10 cellular contexts compared by ENCODE assay signal in the genomic region with DNA sequence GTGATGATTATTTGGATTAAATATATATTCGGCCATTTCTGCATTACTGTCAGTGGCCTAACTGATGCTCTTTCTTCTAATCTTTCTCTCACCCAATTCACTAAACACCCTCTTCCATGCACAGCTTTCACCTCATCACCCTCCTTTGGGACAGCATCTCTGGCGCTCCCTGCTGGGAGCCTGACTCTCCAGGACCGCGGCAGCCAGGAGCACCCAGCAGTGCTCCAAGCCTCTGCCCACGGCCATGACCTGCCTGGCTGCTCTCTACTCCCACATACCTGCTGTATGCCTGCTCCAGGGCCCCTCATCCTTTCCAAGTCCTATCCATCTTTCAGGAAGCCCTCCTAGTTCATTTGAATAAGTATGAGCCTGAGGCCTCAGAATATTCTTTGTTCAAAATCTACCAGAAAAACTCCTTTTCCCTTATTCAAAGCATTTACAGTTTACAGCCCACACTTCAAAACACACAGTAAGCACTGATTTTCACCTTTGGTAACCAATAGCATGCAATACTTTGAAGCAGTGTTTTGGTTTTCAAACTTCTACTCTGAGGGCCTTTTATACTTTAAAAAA. TPM values are rescaled to one million over a fixed set of nuclear protein-coding genes. Genes with fewer than 3 reads are reported as not detected.
DNase-seq lines count a peak whose midpoint lies in the region; ATAC-seq and TF ChIP-seq lines count a peak whose summit lies in the region.
"Had no signal": no experiment of that assay in that cellular context is flagged by ENCODE, and none has a peak within 500 bp of the region (broad histone marks: within the 10 kb centered on the region; RNA-seq: fewer than 3 reads in every experiment).

No MANE protein-coding gene starts in this region.

- H3K4me3 Mint-ChIP-seq in type B pancreatic cell = no peak overlapping the region

- H3K36me3 Mint-ChIP-seq in type B pancreatic cell = no peaks in the 10 kb centered on the region

- peaks cover 0 to 8% (median 0%) of the 10 kb centered on the region in 9 donors for H3K4me1 ChIP-seq in heart right ventricle
- no peaks in the 10 kb centered on the region for H3K4me1 ChIP-seq in right atrium auricular region

- H3K36me3 ChIP-seq in heart right ventricle = no peaks in the 10 kb centered on the region
- H3K36me3 ChIP-seq in right atrium auricular region = no peaks in the 10 kb centered on the region

- no peaks in the 10 kb centered on the region for H3K9me3 Mint-ChIP-seq in type B pancreatic cell

- intact Hi-C loops in heart right ventricle (cut with DNase I) = loop anchor here in 4 of 10 donors (5.0 to 10.0 kb wide), 3 partner anchors 425 to 703 kb away; no protein-coding TSS in a partner anchor

- ATAC-seq in heart right ventricle (peak in 3 of 8 donors; percentile 50 to 70 (median 62)), GM18909 (IDR thresholded peaks at IDR 0.05; ENCODE audit: poor library complexity, unreplicated experiment) (no peak), HG02623 (IDR thresholded peaks at IDR 0.05; ENCODE audit: unreplicated experiment) (no peak)

- peaks cover 15% of the 10 kb centered on the region for H3K27me3 Mint-ChIP-seq in type B pancreatic cell

- H3K27ac Mint-ChIP-seq in type B pancreatic cell = peak overlapping the region; percentile 4

- 53 to 56% methylated on average over 5 of the region's 5 CpGs for WGBS in heart right ventricle, 2 donors

- no peaks in the 10 kb centered on the region for H3K9me3 ChIP-seq in heart right ventricle
- H3K9me3 ChIP-seq in right atrium auricular region = no peaks in the 10 kb centered on the region

- TF ChIP-seq CTCF in heart right ventricle (IDR thresholded peaks at IDR 0.05) (peak in 6 of 9 donors; percentile 15 to 56 (median 41)), right atrium auricular region (IDR thresholded peaks at IDR 0.05) (peak in 1 of 2 donors; percentile 50), epithelial cell of proximal tubule (conservative IDR thresholded peaks at IDR 0.05; ENCODE audit: low read depth, low read length) (peak; percentile 68), type B pancreatic cell (conservative IDR thresholded peaks at IDR 0.05) (peak; percentile 59)

- peaks cover 23% of the 10 kb centered on the region for H3K4me1 Mint-ChIP-seq in type B pancreatic cell (ENCODE audit: unreplicated experiment)

- H3K27me3 ChIP-seq in heart right ventricle (peaks cover 0 to 47% (median 8%) of the 10 kb centered on the region in 7 donors), right atrium auricular region (no peaks in the 10 kb centered on the region)

- H3K27ac ChIP-seq in heart right ventricle = no peak overlapping the region
- no peak overlapping the region for H3K27ac ChIP-seq in right atrium auricular region

- DNase-seq in heart right ventricle = no peak
- no peak for DNase-seq in right atrium auricular region (ENCODE audit: low spot score)
- DNase-seq in NOMO-1 treated with DMSO at 0.1 percent for 48 hours (lab: John Stamatoyannopoulos, UW; ENCODE audit: unreplicated experiment) = peak; percentile 7
- DNase-seq in epithelial cell of proximal tubule (ENCODE audit: low read depth) = no peak
- no peak for DNase-seq in type B pancreatic cell (ENCODE audit: extremely low spot score, unreplicated experiment)
- no peak for DNase-seq in NCI-H1694 (lab: John Stamatoyannopoulos, UW)
- DNase-seq: amniotic stem cell, NCI-H1092 treated with DMSO at 0.1 percent for 48 hours had no signal

- H3K4me3 ChIP-seq in heart right ventricle (no peak overlapping the region), right atrium auricular region (no peak overlapping the region), epithelial cell of proximal tubule (ENCODE audit: low read depth, low read length) (no peak overlapping the region)

RNA-seq across cellular contexts. Expression of gene CTCFL, which starts 15.2 kb away (rescaled TPM):
- total RNA-seq in heart right ventricle = not detected
- not detected for polyA plus RNA-seq in heart right ventricle
- not detected for total RNA-seq in right atrium auricular region
- total RNA-seq in epithelial cell of proximal tubule = 0.07 and 0.12 TPM in 2 replicates
- total RNA-seq in type B pancreatic cell (ENCODE audit: low replicate concordance) = 0.07 TPM in 2 replicates

RNA-seq across cellular contexts. Expression of gene PCK1, which starts 51.2 kb away (rescaled TPM):
- total RNA-seq in heart right ventricle (1 to 10 TPM in 3 of 10 donors, under 1 TPM in 5, not detected in 2; 0.15 to 8.5 (median 0.69) TPM), right atrium auricular region (1 to 10 TPM in 1 of 2 donors, under 1 TPM in 1; 0.52 to 4.7 TPM), epithelial cell of proximal tubule (not detected in 2 replicates), type B pancreatic cell (ENCODE audit: low replicate concordance) (2.3 and 4.7 TPM in 2 replicates)
- polyA plus RNA-seq in heart right ventricle = 1 to 10 TPM in 1 of 2 donors, under 1 TPM in 1; 0.65 to 2.2 TPM
